9 cellular contexts compared by ENCODE assay signal in genomic region chr10:89515031-89515841, GRCh38. TPM values are rescaled to one million over a fixed set of nuclear protein-coding genes. Genes with fewer than 3 reads are reported as not detected.
DNase-seq lines count a peak whose midpoint lies in the region; ATAC-seq and TF ChIP-seq lines count a peak whose summit lies in the region.
"Had no signal": no experiment of that assay in that cellular context is flagged by ENCODE, and none has a peak within 500 bp of the region (broad histone marks: within the 10 kb centered on the region; RNA-seq: fewer than 3 reads in every experiment).

No MANE protein-coding gene starts in this region.

- H3K4me3 ChIP-seq in gastrocnemius medialis = peak overlapping the region in 1 of 4 donors; percentile 9
- H3K4me3 ChIP-seq in dorsolateral prefrontal cortex = no peak overlapping the region

- H3K27ac ChIP-seq in gastrocnemius medialis (peak overlapping the region; percentile 45 to 72 (median 62)), dorsolateral prefrontal cortex (peak overlapping the region in 2 of 59 donors; percentile 57 to 63)

- H3K36me3 ChIP-seq in gastrocnemius medialis = no peaks in the 10 kb centered on the region

- TF ChIP-seq POLR2A in gastrocnemius medialis (IDR thresholded peaks at IDR 0.05) = no peak

- DNase-seq in GM03348 (ENCODE audit: low spot score) (peak; percentile 84), amniotic stem cell (lab: John Stamatoyannopoulos, UW) (peak; percentile 91), left cardiac atrium (peak; percentile 47), gastrocnemius medialis (no peak), hippocampal formation (lab: John Stamatoyannopoulos, UW) (no peak), dorsolateral prefrontal cortex (no peak)
- DNase-seq: NCI-H1092 treated with DMSO at 0.1 percent for 48 hours had no signal

- H3K4me1 ChIP-seq in gastrocnemius medialis = peaks cover 8 to 14% of the 10 kb centered on the region in 2 donors

- H3K9me3 ChIP-seq in gastrocnemius medialis = no peaks in the 10 kb centered on the region

- ATAC-seq in left cardiac atrium (peak; percentile 86 to 94), gastrocnemius medialis (peak in 1 of 2 donors; percentile 37), GM21723 (IDR thresholded peaks at IDR 0.05; ENCODE audit: unreplicated experiment) (no peak), esophagus mucosa (no peak)

- TF ChIP-seq CTCF in gastrocnemius medialis (IDR thresholded peaks at IDR 0.05 in 4 of 5, conservative IDR thresholded peaks at IDR 0.05 in 1 of 5) (no peak), dorsolateral prefrontal cortex (IDR thresholded peaks at IDR 0.05 in 54 of 56, conservative IDR thresholded peaks at IDR 0.05 in 2 of 56; ENCODE audit: low read depth in 1 of 56, partially characterized antibody in 56 of 56) (no peak)

- no peaks in the 10 kb centered on the region for H3K27me3 ChIP-seq in gastrocnemius medialis
- H3K27me3 ChIP-seq in dorsolateral prefrontal cortex = no peaks in the 10 kb centered on the region

- intact Hi-C loops in left cardiac atrium (cut with DNase I) = loop anchor here in 1 of 2 donors (5.0 kb wide), 1 partner anchor 33 kb away; no protein-coding TSS in a partner anchor
- intact Hi-C loops in gastrocnemius medialis (cut with DNase I; ENCODE audit: low total_unique reads) = loop anchor here (5.0 kb wide), 1 partner anchor 33 kb away; no protein-coding TSS in a partner anchor
- intact Hi-C loops in dorsolateral prefrontal cortex (cut with DNase I) = no loop called here

- in situ Hi-C loops in gastrocnemius medialis (cut with MboI; ENCODE audit: low sequenced_read_pairs in 4 of 4) = no loop called here

RNA-seq across cellular contexts. Expression of gene SLC16A12, which starts 20.2 kb away (rescaled TPM):
- total RNA-seq in left cardiac atrium (1 to 10 TPM; 2.3 to 6.2 TPM), gastrocnemius medialis (1 to 10 TPM in 3 of 4 donors, under 1 TPM in 1; 0.97 to 3.1 (median 1.4) TPM), dorsolateral prefrontal cortex (10 to 100 TPM in 2 of 120 experiments, 1 to 10 TPM in 31, under 1 TPM in 82, not detected in 5; 0.11 to 14.1 (median 0.46) TPM), esophagus mucosa (0.08 TPM)

Comparison
In these comparisons a context has a peak if more than half of its experiments do, and no peak if none do; other contexts are left out.
1. DNase-seq: peak in GM03348 (single experiment), amniotic stem cell (single experiment) and left cardiac atrium (single experiment); none in gastrocnemius medialis (0 of 2), hippocampal formation (0 of 2) and dorsolateral prefrontal cortex (0 of 10).
2. ATAC-seq: peak in left cardiac atrium (2 of 2); none in GM21723 (single experiment) and esophagus mucosa (single experiment).